8 cellular contexts compared by ENCODE assay signal in the genomic region with DNA sequence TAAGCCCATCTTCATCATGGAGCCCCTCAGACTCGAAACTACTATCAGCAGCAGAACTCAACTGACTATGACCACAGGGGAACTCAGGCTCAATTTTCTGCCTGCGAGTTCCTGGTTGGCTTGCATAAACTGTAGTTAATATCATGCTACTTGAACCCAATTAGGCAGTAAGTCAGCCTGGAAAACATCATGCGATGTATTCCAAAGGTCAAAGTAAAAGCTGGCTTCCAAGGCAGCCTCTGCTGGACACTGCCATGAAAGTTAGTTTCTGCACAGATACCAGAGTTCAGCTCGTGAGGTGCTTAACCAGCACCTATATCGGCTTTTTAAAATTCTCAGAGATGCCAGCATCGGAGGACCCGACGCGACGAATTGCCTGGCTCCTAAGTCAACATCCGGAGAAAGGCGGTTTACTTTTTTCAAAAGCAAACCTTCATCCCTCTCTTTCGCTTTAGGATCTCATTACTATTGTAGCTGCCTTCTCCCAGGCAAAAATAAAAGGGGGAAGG. TPM values are rescaled to one million over a fixed set of nuclear protein-coding genes. Genes with fewer than 3 reads are reported as not detected.
DNase-seq lines count a peak whose midpoint lies in the region; ATAC-seq and TF ChIP-seq lines count a peak whose summit lies in the region.

No MANE protein-coding gene starts in this region.

- no peaks in the 10 kb centered on the region for H3K27me3 Mint-ChIP-seq in nephron progenitor cell (ENCODE audit: low read depth, poor library complexity)

- H3K4me1 Mint-ChIP-seq in nephron progenitor cell = peaks cover 61% of the 10 kb centered on the region

- peak overlapping the region; percentile 98 for H3K27ac Mint-ChIP-seq in nephron progenitor cell

- no peak for TF ChIP-seq CTCF in nephron progenitor cell (IDR thresholded peaks at IDR 0.05)

- peak overlapping the region; percentile 98 for H3K4me3 ChIP-seq in SJCRH30

- no peaks in the 10 kb centered on the region for H3K9me3 ChIP-seq in SJCRH30 (replicated peaks)

- no peak for TF ChIP-seq POLR2A in erythroblast (IDR thresholded peaks at IDR 0.05; ENCODE audit: low read length)

- DNase-seq in NCI-H1417 (lab: John Stamatoyannopoulos, UW) = peak in 2 of 3 experiments; percentile 83 to 87
- DNase-seq in NCI-H1417 treated with DMSO at 0.1 percent for 48 hours (lab: John Stamatoyannopoulos, UW) = no peak
- DNase-seq in SJCRH30 = no peak
- peak; percentile 57 to 66 for DNase-seq in erythroblast (lab: John Stamatoyannopoulos, UW)
- DNase-seq in nephron progenitor cell = no peak
- no peak for DNase-seq in RPMI8226
- DNase-seq in stimulated activated CD4-positive, alpha-beta T cell treated with anti-CD3 and anti-CD28 coated beads, Interleukin-4, amount 100 ng/mL, for 4 hours = no peak

- peak overlapping the region; percentile 97 for H3K4me3 Mint-ChIP-seq in nephron progenitor cell

- H3K27me3 ChIP-seq in SJCRH30 = no peaks in the 10 kb centered on the region

- peaks cover 11% of the 10 kb centered on the region; the same call in 1 of the 2 replicates for H3K36me3 ChIP-seq in SJCRH30

- peaks cover 25% of the 10 kb centered on the region for H3K36me3 Mint-ChIP-seq in nephron progenitor cell (ENCODE audit: low read depth)

- peaks cover 27% of the 10 kb centered on the region for H3K4me1 ChIP-seq in SJCRH30

- H3K9me3 Mint-ChIP-seq in nephron progenitor cell = no peaks in the 10 kb centered on the region

- peak overlapping the region; percentile 100 for H3K27ac ChIP-seq in SJCRH30

- no peak for ATAC-seq in HG03457 (IDR thresholded peaks at IDR 0.05; ENCODE audit: unreplicated experiment)

RNA-seq across cellular contexts. Expression of a gene that starts 3.8 kb away (rescaled TPM):
- 246 and 273 TPM in 2 replicates for total RNA-seq in SJCRH30 (2014; rRNA removed; shearing (Covaris generic))

Comparison
In these comparisons a context has a peak if more than half of its experiments do, and no peak if none do; other contexts are left out.
1. DNase-seq: peak in NCI-H1417 (2 of 3) and erythroblast (2 of 2); none in NCI-H1417 treated with DMSO at 0.1 percent for 48 hours (single experiment), SJCRH30 (0 of 2), nephron progenitor cell (single experiment), RPMI8226 (single experiment) and stimulated activated CD4-positive, alpha-beta T cell treated with anti-CD3 and anti-CD28 coated beads, Interleukin-4, amount 100 ng/mL, for 4 hours (0 of 2).